In genomic region chr14:69658664-69659261, GRCh38 we compare ENCODE assay signal across 9 cellular contexts. TPM values are rescaled to one million over a fixed set of nuclear protein-coding genes. Genes with fewer than 3 reads are reported as not detected.
DNase-seq lines count a peak whose midpoint lies in the region; ATAC-seq, FAIRE-seq and TF ChIP-seq lines count a peak whose summit lies in the region.
"Had no signal": no experiment of that assay in that cellular context is flagged by ENCODE, and none has a peak within 500 bp of the region (broad histone marks: within the 10 kb centered on the region; RNA-seq: fewer than 3 reads in every experiment).

No MANE protein-coding gene starts in this region.

- TF ChIP-seq CTCF in astrocyte (IDR thresholded peaks at IDR 0.05; ENCODE audit: insufficient read depth, low read depth, low read length) (no peak), HepG2 (CRISPR knock-in tag; IDR thresholded peaks at IDR 0.05) (no peak), transverse colon (IDR thresholded peaks at IDR 0.05) (no peak)

- H2AFZ ChIP-seq in astrocyte (ENCODE audit: low read depth, low read length) (no peak overlapping the region), HepG2 (ENCODE audit: low read length) (no peak overlapping the region)

- peak; percentile 79 for ATAC-seq in HepG2
- no peak for ATAC-seq in GM21786 (IDR thresholded peaks at IDR 0.05; ENCODE audit: unreplicated experiment)

- POLR2A ChIA-PET in HepG2 (lab: Yijun Ruan, JAX) = interaction anchor here (1.0 to 1.5 kb wide), 3 partner anchors 10 to 48 kb away, joined by 3 to 13 read pairs (median 3); partner anchors contain the start of gene SUSD6

- intact Hi-C loops in HepG2 (cut with micrococcal nuclease; ENCODE audit: unreplicated experiment) (loop anchor here (1.0 to 2.0 kb wide), 2 partner anchors 27 to 32 kb away; no protein-coding TSS in a partner anchor), transverse colon (cut with DNase I; ENCODE audit: low total_unique reads) (no loop called here)

- TF ChIP-seq POLR2A in HepG2 (IDR thresholded peaks at IDR 0.05; ENCODE audit: insufficient read depth in 1 of 2, low read depth in 2 of 2, low read length in 2 of 2) (no peak), transverse colon (IDR thresholded peaks at IDR 0.05) (no peak)

- WGBS in HepG2 (ENCODE audit: low lambda C conversion rate) = 36% methylated on average over 8 of the region's 8 CpGs
- WGBS in transverse colon (ENCODE audit: low coverage in 1 of 2), 2 donors = 51 to 76% methylated on average over 3 to 8 of the region's 8 CpGs

- H3K27ac Mint-ChIP-seq in astrocyte (ENCODE audit: unreplicated experiment) = peak overlapping the region; percentile 88

- CTCF ChIA-PET in HepG2 (lab: Yijun Ruan, JAX; ENCODE audit: low intra/inter-chr PET ratio, low total read pairs) = no interaction called here

- H3K4me3 Mint-ChIP-seq in astrocyte (ENCODE audit: unreplicated experiment) = peak overlapping the region; percentile 7

- no peaks in the 10 kb centered on the region for H3K27me3 Mint-ChIP-seq in astrocyte (ENCODE audit: low read depth, unreplicated experiment)

- peak overlapping the region; percentile 24 for H3K27ac ChIP-seq in astrocyte (ENCODE audit: low read depth, low read length)
- peak overlapping the region; percentile 67 for H3K27ac ChIP-seq in HepG2 (ENCODE audit: extremely low read length, insufficient read depth, low read length)
- peak overlapping the region; percentile 73 to 83 (median 80) for H3K27ac ChIP-seq in transverse colon

- no peak for TF ChIP-seq RAD21 in HepG2 (CRISPR knock-in tag; IDR thresholded peaks at IDR 0.05)

- in situ Hi-C loops in HepG2 (cut with HindIII; ENCODE audit: extremely low pct_ligation_motif_present, low pct_unique_long_range_greater_than_20kb) (no loop called here), transverse colon (cut with MboI; ENCODE audit: low pct_ligation_motif_present in 1 of 4, low pct_unique_long_range_greater_than_20kb in 1 of 4, low sequenced_read_pairs in 3 of 4) (no loop called here)

- no TSS peak for BruUV-seq in HepG2 (replicated peaks; lab: Mats Ljungman, UMichigan)

- H3K36me3 Mint-ChIP-seq in astrocyte (ENCODE audit: low read depth, unreplicated experiment) = peaks cover 11% of the 10 kb centered on the region

- peak overlapping the region; percentile 65 for H3K4me2 ChIP-seq in astrocyte (ENCODE audit: low read length)
- peak overlapping the region; percentile 78 for H3K4me2 ChIP-seq in HepG2 (ENCODE audit: low read depth, low read length)

- no peak for FAIRE-seq in astrocyte (lab: Jason Lieb, UNC)
- peak; percentile 46 for FAIRE-seq in HepG2 (lab: Jason Lieb, UNC)

- H3K4me3 ChIP-seq in astrocyte (ENCODE audit: insufficient read depth, low read depth, low read length) (no peak overlapping the region), HepG2 (replicated peaks in 1 of 3; ENCODE audit: insufficient read depth in 1 of 3, low read depth in 2 of 3, low read length in 3 of 3) (peak overlapping the region; percentile 38 to 59 (median 41)), transverse colon (no peak overlapping the region)
- H3K4me3 ChIP-seq: BLaER1 treated with 17β-estradiol and CSF1 and Interleukin-3, amounts not matched to agents 10 nM and 100 nM had no signal

- H3K9me3 ChIP-seq in astrocyte (ENCODE audit: insufficient read depth, low read depth, low read length) (no peaks in the 10 kb centered on the region), HepG2 (ENCODE audit: low read length) (no peaks in the 10 kb centered on the region), transverse colon (no peaks in the 10 kb centered on the region)
- H3K9me3 ChIP-seq: BLaER1 treated with 17β-estradiol and CSF1 and Interleukin-3, amounts not matched to agents 10 nM and 100 nM had no signal

- H3K27me3 ChIP-seq in astrocyte (ENCODE audit: insufficient read depth, low read length) = no peaks in the 10 kb centered on the region
- no peaks in the 10 kb centered on the region for H3K27me3 ChIP-seq in HepG2 (ENCODE audit: control insufficient read depth in 1 of 2, insufficient read depth in 2 of 2, low read length in 2 of 2)
- H3K27me3 ChIP-seq in transverse colon = no peaks in the 10 kb centered on the region
- H3K27me3 ChIP-seq: BLaER1 treated with 17β-estradiol and CSF1 and Interleukin-3, amounts not matched to agents 10 nM and 100 nM had no signal

- H3K79me2 ChIP-seq in astrocyte (ENCODE audit: insufficient read depth, low read length) (peaks cover 37% of the 10 kb centered on the region), HepG2 (ENCODE audit: insufficient read depth, low read length) (no peaks in the 10 kb centered on the region)

- TF ChIP-seq EP300 in HepG2 (IDR thresholded peaks at IDR 0.05; ENCODE audit: low read depth in 2 of 2, low read length in 2 of 2) = no peak
- no peak for TF ChIP-seq EP300 in HepG2 (CRISPR knock-in tag; IDR thresholded peaks at IDR 0.05; ENCODE audit: borderline replicate concordance)
- TF ChIP-seq EP300 in transverse colon (IDR thresholded peaks at IDR 0.05; ENCODE audit: low read depth) = no peak

- H3K9me3 Mint-ChIP-seq in astrocyte (ENCODE audit: unreplicated experiment) = no peaks in the 10 kb centered on the region

- peak; percentile 79 for DNase-seq in activated effector memory CD4-positive, alpha-beta T cell treated with anti-CD3 and anti-CD28 coated beads, Interleukin-2, amount 50 U/mL, for 16 hours
- no peak for DNase-seq in activated effector memory CD4-positive, alpha-beta T cell treated with Interleukin-2 at 50 U/mL for 16 hours
- DNase-seq in astrocyte (ENCODE audit: low read depth) (peak; percentile 77), HepG2 (ENCODE audit: low spot score) (peak; percentile 64), transverse colon (no peak), CD1c-positive myeloid dendritic cell (ENCODE audit: extremely low spot score) (no peak), NCI-H1105 treated with DMSO at 0.1 percent for 48 hours (lab: John Stamatoyannopoulos, UW) (no peak)

- H3K4me1 ChIP-seq in astrocyte (ENCODE audit: insufficient read depth, low read length) (peaks cover 19% of the 10 kb centered on the region), HepG2 (ENCODE audit: insufficient read depth, low read length) (peaks cover 82% of the 10 kb centered on the region), transverse colon (peaks cover 37 to 91% (median 50%) of the 10 kb centered on the region in 4 donors)

- H3K4me1 Mint-ChIP-seq in astrocyte (ENCODE audit: low read depth, unreplicated experiment) = peaks cover 37% of the 10 kb centered on the region

- H3K36me3 ChIP-seq in astrocyte (ENCODE audit: insufficient read depth, low read length) (no peaks in the 10 kb centered on the region), HepG2 (replicated peaks in 1 of 2; ENCODE audit: control insufficient read depth in 1 of 2, insufficient read depth in 2 of 2, low read length in 2 of 2) (no peaks in the 10 kb centered on the region; a peak in 1 of 5 replicates), transverse colon (peaks cover 0 to 13% (median 0%) of the 10 kb centered on the region in 4 donors)

- H3K9ac ChIP-seq in astrocyte (ENCODE audit: low read length) (peak overlapping the region; percentile 54), HepG2 (ENCODE audit: insufficient read depth, low read depth, low read length) (peak overlapping the region; percentile 56; the same call in 1 of the 2 replicates)
- H3K9ac ChIP-seq: BLaER1 treated with 17β-estradiol and CSF1 and Interleukin-3, amounts not matched to agents 10 nM and 100 nM had no signal

- H4K20me1 ChIP-seq in astrocyte (ENCODE audit: insufficient read depth, low read length) = peaks cover 71% of the 10 kb centered on the region
- no peaks in the 10 kb centered on the region for H4K20me1 ChIP-seq in HepG2 (ENCODE audit: insufficient read depth, low read length)

TF ChIP-seq in HepG2, 621 proteins besides CTCF, POLR2A, EP300 and RAD21 (continues in another document):
- TF ChIP-seq ZNF232 (CRISPR knock-in tag; IDR thresholded peaks at IDR 0.05; ENCODE audit: borderline replicate concordance) = no peak
- peak; percentile 63 for TF ChIP-seq TEAD3 (CRISPR knock-in tag; optimal IDR thresholded peaks at IDR 0.05; ENCODE audit: borderline replicate concordance)
- TF ChIP-seq SPEN (CRISPR knock-in tag; IDR thresholded peaks at IDR 0.05; ENCODE audit: low read depth) = 0 out of 2 replicates have a peak, but pooled peaks have one; percentile 25
- no peak for TF ChIP-seq TCF12 (IDR thresholded peaks at IDR 0.05)
- no peak for TF ChIP-seq TCF12 (CRISPR knock-in tag; IDR thresholded peaks at IDR 0.05)
- 0 out of 2 replicates have a peak, but pooled peaks have one; percentile 22 for TF ChIP-seq RCOR2 (CRISPR knock-in tag; IDR thresholded peaks at IDR 0.05)
- peak; percentile 84 for TF ChIP-seq ZMYM3 (CRISPR knock-in tag; IDR thresholded peaks at IDR 0.05)
- peak; percentile 26; the same call in 1 of the 2 replicates for TF ChIP-seq GABPA (IDR thresholded peaks at IDR 0.05; ENCODE audit: low read depth, low read length)
- peak; percentile 38; the same call in 1 of the 2 replicates for TF ChIP-seq GABPA (CRISPR knock-in tag; IDR thresholded peaks at IDR 0.05; ENCODE audit: low read depth)
- TF ChIP-seq FOXA1 (IDR thresholded peaks at IDR 0.05) = no peak
- TF ChIP-seq FOXA1 (CRISPR knock-in tag; IDR thresholded peaks at IDR 0.05) = no peak

RNA-seq across cellular contexts. Expression of gene SUSD6, which starts 47.4 kb away (rescaled TPM):
- total RNA-seq in astrocyte (25.6 and 30.6 TPM in 2 replicates), HepG2 (2016; rRNA removed; fragmentation: Illumina TruSeq; extraction: Trizol) (4.8 and 7.2 TPM in 2 replicates), transverse colon (100 to 1,000 TPM in 2 of 4 donors, 10 to 100 TPM in 2; 29.1 to 159 (median 95.0) TPM)
- total RNA-seq in HepG2 (2016; cell fraction: cytosol; rRNA removed; fragmentation: Illumina TruSeq; extraction: Trizol; ENCODE audit: low read depth) = 0.53 and 0.71 TPM in 2 replicates
- total RNA-seq in HepG2 (2016; cell fraction: insoluble cytoplasmic fraction; rRNA removed; fragmentation: Illumina TruSeq; extraction: Trizol) = 3.7 and 7.0 TPM in 2 replicates
- total RNA-seq in HepG2 (2016; cell fraction: membrane; rRNA removed; fragmentation: Illumina TruSeq; extraction: Trizol) = 2.4 and 2.6 TPM in 2 replicates
- 11.6 and 12.8 TPM in 2 replicates for total RNA-seq in HepG2 (2016; cell fraction: nucleus; rRNA removed; fragmentation: Illumina TruSeq; extraction: Trizol)
- 7.4 and 9.4 TPM in 2 replicates for polyA plus RNA-seq in HepG2 (2011; rRNA removed)
- 3.9 and 4.6 TPM in 2 replicates for polyA plus RNA-seq in HepG2 (2011; cell fraction: cytosol; rRNA removed)
- 17.5 and 19.4 TPM in 2 replicates for polyA plus RNA-seq in HepG2 (2011; cell fraction: nucleus; rRNA removed)
- 5.8 and 6.9 TPM in 2 replicates for polyA plus RNA-seq in HepG2 (2012)
- 0.43 and 0.46 TPM in 2 replicates for polyA plus RNA-seq in HepG2 (2016; cell fraction: cytosol; fragmentation: Illumina TruSeq; extraction: Trizol; ENCODE audit: low read depth)
- 3.1 and 3.3 TPM in 2 replicates for polyA plus RNA-seq in HepG2 (2016; cell fraction: insoluble cytoplasmic fraction; fragmentation: Illumina TruSeq; extraction: Trizol; ENCODE audit: low read depth)
- polyA plus RNA-seq in HepG2 (2016; cell fraction: membrane; fragmentation: Illumina TruSeq; extraction: Trizol; ENCODE audit: low read depth) = 0.96 and 1.2 TPM in 2 replicates
- 14.7 and 15.5 TPM in 2 replicates for polyA plus RNA-seq in HepG2 (2016; cell fraction: nucleus; fragmentation: Illumina TruSeq; extraction: Trizol; ENCODE audit: insufficient read depth, low read depth)
- polyA minus RNA-seq in HepG2 (2011; rRNA and poly(A)+ RNA removed; ENCODE audit: low replicate concordance) = 7.6 and 16.1 TPM in 2 replicates
- polyA minus RNA-seq in HepG2 (2011; cell fraction: cytosol; rRNA and poly(A)+ RNA removed) = 5.3 and 6.9 TPM in 2 replicates
- 12.5 and 13.1 TPM in 2 replicates for polyA minus RNA-seq in HepG2 (2011; cell fraction: nucleus; rRNA and poly(A)+ RNA removed)

Comparison
In these comparisons a context has a peak if more than half of its experiments do, and no peak if none do; other contexts are left out.
1. DNase-seq: peak in activated effector memory CD4-positive, alpha-beta T cell treated with anti-CD3 and anti-CD28 coated beads, Interleukin-2, amount 50 U/mL, for 16 hours (single experiment), astrocyte (single experiment) and HepG2 (single experiment); none in activated effector memory CD4-positive, alpha-beta T cell treated with Interleukin-2 at 50 U/mL for 16 hours (single experiment), transverse colon (single experiment), CD1c-positive myeloid dendritic cell (single experiment) and NCI-H1105 treated with DMSO at 0.1 percent for 48 hours (single experiment).
2. H3K27ac ChIP-seq: peak in every context shown above with its lines; median percentile 80 in transverse colon; 67 in HepG2; 24 in astrocyte.
3. H3K4me3 ChIP-seq: peak in HepG2 (3 of 3); none in astrocyte (single experiment) and transverse colon (0 of 4).